In genomic region chr2:109032229-109032800, GRCh38 we compare ENCODE assay signal across 8 cellular contexts. TPM values are rescaled to one million over a fixed set of nuclear protein-coding genes. Genes with fewer than 3 reads are reported as not detected.
A peak's percentile ranks its signal among the peaks of the same experiment; 100 is the strongest.
DNase-seq lines count a peak whose midpoint lies in the region; ATAC-seq and TF ChIP-seq lines count a peak whose summit lies in the region.

No MANE protein-coding gene starts in this region.

- CTCF ChIA-PET in naive thymus-derived CD4-positive, alpha-beta T cell (lab: Charles Lee) = interaction anchor here (0.7 to 4.3 kb wide), 9 partner anchors 12 to 316 kb away, joined by 3 to 29 read pairs (median 3); partner anchors contain the start of gene EDAR

- H3K4me3 Mint-ChIP-seq in brain = peak overlapping the region; percentile 73 to 77 (median 76)
- H3K4me3 Mint-ChIP-seq in naive thymus-derived CD4-positive, alpha-beta T cell = peak overlapping the region; percentile 45 to 91 (median 77)

- H3K36me3 ChIP-seq in RWPE2 (ENCODE audit: low read depth) = no peaks in the 10 kb centered on the region
- H3K36me3 ChIP-seq in naive thymus-derived CD4-positive, alpha-beta T cell (ENCODE audit: control insufficient read depth in 2 of 3, insufficient read depth in 3 of 3, low read length in 3 of 3) = no peaks in the 10 kb centered on the region

- TF ChIP-seq CTCF in C4-2B (conservative IDR thresholded peaks at IDR 0.05) = no peak
- no peak for TF ChIP-seq CTCF in RWPE2 (IDR thresholded peaks at IDR 0.05; ENCODE audit: poor library complexity, severe bottlenecking)
- no peak for TF ChIP-seq CTCF in brain (conservative IDR thresholded peaks at IDR 0.05)

- peak overlapping the region; percentile 17 for H3K4me3 ChIP-seq in RWPE2 (ENCODE audit: severe bottlenecking)
- peak overlapping the region; percentile 49 for H3K4me3 ChIP-seq in naive thymus-derived CD4-positive, alpha-beta T cell (ENCODE audit: low read length)

- POLR2A ChIA-PET in naive thymus-derived CD4-positive, alpha-beta T cell (lab: Charles Lee) = interaction anchor here (0.7 to 5.3 kb wide), 36 partner anchors 9 to 478 kb away, joined by 3 to 49 read pairs (median 5); partner anchors contain the start of genes EDAR and SH3RF3

- DNase-seq in RWPE2 (ENCODE audit: low spot score) (no peak), D341Med (ENCODE audit: low spot score) (no peak), 8988T (no peak), erythroblast (lab: John Stamatoyannopoulos, UW) (no peak), hippocampal formation (lab: John Stamatoyannopoulos, UW) (no peak)
- DNase-seq in naive thymus-derived CD4-positive, alpha-beta T cell = peak in 4 of 9 donors; percentile 18 to 83 (median 56)

- peak overlapping the region in 1 of 5 experiments; percentile 10 for H3K27ac Mint-ChIP-seq in brain
- H3K27ac Mint-ChIP-seq in naive thymus-derived CD4-positive, alpha-beta T cell = peak overlapping the region; percentile 84 to 99 (median 98)

- H3K27ac ChIP-seq in C4-2B = peak overlapping the region; percentile 9; the same call in 1 of the 2 replicates
- H3K27ac ChIP-seq in RWPE2 (ENCODE audit: poor library complexity, severe bottlenecking) = no peak overlapping the region
- H3K27ac ChIP-seq in naive thymus-derived CD4-positive, alpha-beta T cell (ENCODE audit: low read depth, low read length) = peak overlapping the region; percentile 83

- H3K9me3 Mint-ChIP-seq in brain = peaks cover 0 to 10% (median 1%) of the 10 kb centered on the region in 5 experiments
- H3K9me3 Mint-ChIP-seq in naive thymus-derived CD4-positive, alpha-beta T cell = peaks cover 0 to 4% (median 0%) of the 10 kb centered on the region in 11 donors

- H3K27me3 Mint-ChIP-seq in brain = peaks cover 33% of the 10 kb centered on the region
- H3K27me3 Mint-ChIP-seq in naive thymus-derived CD4-positive, alpha-beta T cell = no peaks in the 10 kb centered on the region

- intact Hi-C loops in naive thymus-derived CD4-positive, alpha-beta T cell (cut with micrococcal nuclease) = loop anchor here (1.0 to 10.0 kb wide), 16 partner anchors 14 to 580 kb away; partner anchors contain the start of genes CCDC138 (in 2 of the 2), LIMS1 (in 1 of the 2), SEPTIN10 (in 1 of the 2) and SH3RF3 (in 1 of the 2)

- no peak for ATAC-seq in RWPE2 (ENCODE audit: low read depth)
- peak; percentile 75 for ATAC-seq in naive thymus-derived CD4-positive, alpha-beta T cell

- H3K36me3 Mint-ChIP-seq in brain = no peaks in the 10 kb centered on the region
- peaks cover 0 to 6% (median 0%) of the 10 kb centered on the region in 5 donors for H3K36me3 Mint-ChIP-seq in naive thymus-derived CD4-positive, alpha-beta T cell

- no peak for TF ChIP-seq POLR2A in erythroblast (IDR thresholded peaks at IDR 0.05; ENCODE audit: low read length)

- no peaks in the 10 kb centered on the region for H3K27me3 ChIP-seq in RWPE2 (ENCODE audit: insufficient read depth, poor library complexity, severe bottlenecking)
- H3K27me3 ChIP-seq in naive thymus-derived CD4-positive, alpha-beta T cell (ENCODE audit: control insufficient read depth in 2 of 2, insufficient read depth in 2 of 2, low read length in 2 of 2) = no peaks in the 10 kb centered on the region

- peaks cover 4% of the 10 kb centered on the region for H3K4me1 ChIP-seq in RWPE2 (ENCODE audit: insufficient read depth, poor library complexity, severe bottlenecking)
- H3K4me1 ChIP-seq in naive thymus-derived CD4-positive, alpha-beta T cell (ENCODE audit: control insufficient read depth in 2 of 2, insufficient read depth in 2 of 2, low read length in 2 of 2) = peaks cover 44 to 72% of the 10 kb centered on the region in 2 donors

- H3K4me1 Mint-ChIP-seq in brain = peaks cover 19% of the 10 kb centered on the region
- peaks cover 33 to 88% (median 69%) of the 10 kb centered on the region in 7 donors for H3K4me1 Mint-ChIP-seq in naive thymus-derived CD4-positive, alpha-beta T cell

- no peaks in the 10 kb centered on the region for H3K9me3 ChIP-seq in RWPE2 (ENCODE audit: severe bottlenecking)
- H3K9me3 ChIP-seq in naive thymus-derived CD4-positive, alpha-beta T cell (ENCODE audit: control insufficient read depth in 2 of 3, low read length in 3 of 3) = no peaks in the 10 kb centered on the region

RNA-seq across cellular contexts. Expression of gene EDAR, which starts 43.3 kb away (rescaled TPM):
- polyA plus RNA-seq in brain (ENCODE audit: insufficient read depth, low read depth, low replicate concordance) = not detected
- 10 to 100 TPM in 4 of 5 experiments, under 1 TPM in 1; 0.17 to 26.8 (median 21.6) TPM for total RNA-seq in naive thymus-derived CD4-positive, alpha-beta T cell
- polyA plus RNA-seq in naive thymus-derived CD4-positive, alpha-beta T cell = 10 to 100 TPM; 11.9 to 24.3 TPM

Comparison
In these comparisons a context has a peak if more than half of its experiments do, and no peak if none do; other contexts are left out.
1. RNA of gene EDAR, which starts 43.3 kb away (polyA plus RNA-seq): 11.9 to 24.3 TPM in naive thymus-derived CD4-positive, alpha-beta T cell; not detected in brain (single experiment); every median in the first group is over 10 times any median in the second.